In genomic region chr16:9061358-9061813, GRCh38 we compare ENCODE assay signal across 10 cellular contexts. TPM values are rescaled to one million over a fixed set of nuclear protein-coding genes. Genes with fewer than 3 reads are reported as not detected.
DNase-seq lines count a peak whose midpoint lies in the region; ATAC-seq, FAIRE-seq and TF ChIP-seq lines count a peak whose summit lies in the region.
"Had no signal": no experiment of that assay in that cellular context is flagged by ENCODE, and none has a peak within 500 bp of the region (broad histone marks: within the 10 kb centered on the region; RNA-seq: fewer than 3 reads in every experiment).

No MANE protein-coding gene starts in this region.

- no peak for TF ChIP-seq CTCF in K562 (IDR thresholded peaks at IDR 0.05 in 2 of 3, conservative IDR thresholded peaks at IDR 0.05 in 1 of 3; ENCODE audit: insufficient read depth in 2 of 3, low read depth in 1 of 3, low read length in 3 of 3)

- H3K27ac ChIP-seq in K562 (ENCODE audit: extremely low read depth, low read depth, low read length) = no peak overlapping the region; the same call in 2 of the 3 replicates

- 72% methylated on average over 4 of the region's 4 CpGs for WGBS in K562 (ENCODE audit: insufficient coverage, low coverage, missing lambda C conversion rate)

- no peak for FAIRE-seq in K562 (lab: Jason Lieb, UNC)
- FAIRE-seq: A204.1 had no signal

- ATAC-seq in K562 (peak; percentile 25; the same call in 2 of the 3 replicates), GM21825 (IDR thresholded peaks at IDR 0.05; ENCODE audit: unreplicated experiment) (no peak)

- TF ChIP-seq EP300 in K562 (IDR thresholded peaks at IDR 0.05; ENCODE audit: low read length) = no peak

- H4K20me1 ChIP-seq in K562 (replicated peaks; ENCODE audit: control insufficient read depth, insufficient read depth, low read length) = no peaks in the 10 kb centered on the region

- H3K4me3 ChIP-seq in K562 = no peak overlapping the region

- POLR2A ChIA-PET in K562 (lab: Yijun Ruan, JAX) = interaction anchor here (0.6 kb wide), 1 partner anchor 12 kb away, joined by 3 read pairs; no protein-coding TSS in a partner anchor

- no TSS peak for BruUV-seq in K562 (replicated peaks; lab: Mats Ljungman, UMichigan)

- no peak overlapping the region for H2AFZ ChIP-seq in K562 (ENCODE audit: low read depth, low read length)

- peaks cover 38% of the 10 kb centered on the region for H3K79me2 ChIP-seq in K562 (ENCODE audit: control insufficient read depth, insufficient read depth, low read length)

- peaks cover 0 to 5% of the 10 kb centered on the region in 2 experiments; a peak in 3 of 5 replicates for H3K4me1 ChIP-seq in K562 (replicated peaks in 1 of 2; ENCODE audit: control insufficient read depth in 2 of 2, insufficient read depth in 2 of 2, low read length in 2 of 2)

- peaks cover 41% of the 10 kb centered on the region; the same call in 2 of the 3 replicates for H3K36me3 ChIP-seq in K562 (ENCODE audit: control insufficient read depth, insufficient read depth, low read length)

- no peak for TF ChIP-seq RAD21 in K562 (CRISPR knock-in tag; conservative IDR thresholded peaks at IDR 0.05 in 1 of 2, IDR thresholded peaks at IDR 0.05 in 1 of 2)

- no peak for TF ChIP-seq POLR2A in K562 (conservative IDR thresholded peaks at IDR 0.05)

- H3K27me3 ChIP-seq in K562 (ENCODE audit: control insufficient read depth in 2 of 2, insufficient read depth in 2 of 2, low read length in 2 of 2) = no peaks in the 10 kb centered on the region

- DNase-seq in DMS53 (lab: John Stamatoyannopoulos, UW) = peak; percentile 46
- no peak for DNase-seq in DMS53 treated with DMSO at 0.1 percent for 48 hours (lab: John Stamatoyannopoulos, UW; ENCODE audit: unreplicated experiment)
- DNase-seq in Kasumi-1 (lab: John Stamatoyannopoulos, UW) = peak; percentile 61 to 65
- DNase-seq in K562 (ENCODE audit: extremely low read depth in 1 of 4, low spot score in 3 of 4) = no peak
- DNase-seq in posterior cingulate gyrus = peak in 7 of 10 donors; percentile 27 to 89 (median 40)
- no peak for DNase-seq in NCI-H2081 treated with DMSO at 0.1 percent for 48 hours (lab: John Stamatoyannopoulos, UW)
- no peak for DNase-seq in T-helper 2 cell
- DNase-seq: NCI-H524 had no signal

- in situ Hi-C loops in K562 (cut with MboI) = no loop called here

- no peak overlapping the region for H3K9ac ChIP-seq in K562 (ENCODE audit: insufficient read depth in 1 of 2, low read depth in 2 of 2, low read length in 2 of 2)

- H3K4me2 ChIP-seq in K562 (ENCODE audit: insufficient read depth, low read length) = no peak overlapping the region

- intact Hi-C loops in K562 (cut with micrococcal nuclease) = no loop called here
- intact Hi-C loops in posterior cingulate gyrus (cut with DNase I) = no loop called here

- CTCF ChIA-PET in K562 (lab: Yijun Ruan, JAX; ENCODE audit: low intra/inter-chr PET ratio) = no interaction called here

- no peaks in the 10 kb centered on the region for H3K9me3 ChIP-seq in K562 (replicated peaks; ENCODE audit: control insufficient read depth, insufficient read depth, low read depth, low read length)

- no peaks in the 10 kb centered on the region for H3K9me1 ChIP-seq in K562 (ENCODE audit: control insufficient read depth, insufficient read depth, low read length)

TF ChIP-seq in K562, 482 proteins besides CTCF, POLR2A, EP300 and RAD21 (continues in another document):
- TF ChIP-seq OTX1 (CRISPR knock-in tag; IDR thresholded peaks at IDR 0.05) = no peak
- no peak for TF ChIP-seq ZNF518B (CRISPR knock-in tag; IDR thresholded peaks at IDR 0.05)
- no peak for TF ChIP-seq ESRRB (CRISPR knock-in tag; IDR thresholded peaks at IDR 0.05; ENCODE audit: borderline replicate concordance)
- TF ChIP-seq NFYB (IDR thresholded peaks at IDR 0.05; ENCODE audit: extremely low read depth, insufficient read length) = no peak
- TF ChIP-seq BCOR (IDR thresholded peaks at IDR 0.05) = no peak
- no peak for TF ChIP-seq REST (CRISPR knock-in tag; IDR thresholded peaks at IDR 0.05; ENCODE audit: low read depth)
- TF ChIP-seq, protein P1, sequence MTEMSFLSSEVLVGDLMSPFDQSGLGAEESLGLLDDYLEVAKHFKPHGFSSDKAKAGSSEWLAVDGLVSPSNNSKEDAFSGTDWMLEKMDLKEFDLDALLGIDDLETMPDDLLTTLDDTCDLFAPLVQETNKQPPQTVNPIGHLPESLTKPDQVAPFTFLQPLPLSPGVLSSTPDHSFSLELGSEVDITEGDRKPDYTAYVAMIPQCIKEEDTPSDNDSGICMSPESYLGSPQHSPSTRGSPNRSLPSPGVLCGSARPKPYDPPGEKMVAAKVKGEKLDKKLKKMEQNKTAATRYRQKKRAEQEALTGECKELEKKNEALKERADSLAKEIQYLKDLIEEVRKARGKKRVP (CRISPR knock-in tag; IDR thresholded peaks at IDR 0.05) = no peak
- no peak for TF ChIP-seq CHD1 (IDR thresholded peaks at IDR 0.05; ENCODE audit: low read length)
- peak; percentile 51; the same call in 1 of the 2 replicates for TF ChIP-seq POLR2AphosphoS2 (IDR thresholded peaks at IDR 0.05; ENCODE audit: low read length)

RNA-seq across cellular contexts. Expression of gene HAPSTR1, which starts 30.1 kb away (rescaled TPM):
- total RNA-seq in K562 (2011; cell fraction: chromatin; rRNA removed; ENCODE audit: low replicate concordance) = 41.9 and 121 TPM in 2 replicates
- total RNA-seq in K562 (2011; cell fraction: nucleolus; rRNA removed) = 24.8 and 28.7 TPM in 2 replicates
- total RNA-seq in K562 (2011; cell fraction: nucleoplasm; rRNA removed) = 80.9 and 151 TPM in 2 replicates
- total RNA-seq in K562 (2014; rRNA removed) = 40.9 and 43.4 TPM in 2 replicates
- total RNA-seq in K562 (2014; rRNA removed; fragmentation: Illumina TruSeq; extraction: Trizol) = 56.1 and 69.9 TPM in 2 replicates
- total RNA-seq in K562 (2015; rRNA removed; fragmentation: Illumina TruSeq; extraction: Trizol) = 38.3 and 40.2 TPM in 2 replicates
- total RNA-seq in K562 (2021) = 53.8 and 67.9 TPM in 2 replicates
- polyA plus RNA-seq in K562 (2011; rRNA removed) = 28.2 and 36.5 TPM in 2 replicates
- polyA plus RNA-seq in K562 (2011; cell fraction: cytosol; rRNA removed) = 9.7 and 16.7 TPM in 2 replicates
- 23.1 and 24.2 TPM in 2 replicates for polyA plus RNA-seq in K562 (2011; cell fraction: nucleus; rRNA removed)
- polyA plus RNA-seq in K562 (2012) = 17.2 and 18.7 TPM in 2 replicates
- 27.7 and 30.7 TPM in 2 replicates for polyA plus RNA-seq in K562 (2014; fragmentation: Illumina TruSeq; extraction: Trizol)
- polyA plus RNA-seq in K562 (2014; fragmentation: Nextera tagmentation; extraction: Ambion mirVana) = 10 to 100 TPM; 10.8 to 17.4 TPM
- polyA plus RNA-seq in K562 (2014; rRNA removed) = 25.3 and 30.4 TPM in 2 replicates
- 73.0 and 82.3 TPM in 2 replicates for polyA minus RNA-seq in K562 (2011; rRNA and poly(A)+ RNA removed)
- polyA minus RNA-seq in K562 (2011; cell fraction: cytosol; rRNA and poly(A)+ RNA removed) = 24.2 and 35.8 TPM in 2 replicates
- polyA minus RNA-seq in K562 (2011; cell fraction: nucleus; rRNA and poly(A)+ RNA removed) = 17.8 and 27.5 TPM in 2 replicates

Comparison
In these comparisons a context has a peak if more than half of its experiments do, and no peak if none do; other contexts are left out.
1. DNase-seq: peak in DMS53 (single experiment), Kasumi-1 (2 of 2) and posterior cingulate gyrus (7 of 10); none in DMS53 treated with DMSO at 0.1 percent for 48 hours (single experiment), K562 (0 of 4), NCI-H2081 treated with DMSO at 0.1 percent for 48 hours (single experiment) and T-helper 2 cell (0 of 5).